Comparison of ENCODE assay signal across 8 cellular contexts in the genomic region with DNA sequence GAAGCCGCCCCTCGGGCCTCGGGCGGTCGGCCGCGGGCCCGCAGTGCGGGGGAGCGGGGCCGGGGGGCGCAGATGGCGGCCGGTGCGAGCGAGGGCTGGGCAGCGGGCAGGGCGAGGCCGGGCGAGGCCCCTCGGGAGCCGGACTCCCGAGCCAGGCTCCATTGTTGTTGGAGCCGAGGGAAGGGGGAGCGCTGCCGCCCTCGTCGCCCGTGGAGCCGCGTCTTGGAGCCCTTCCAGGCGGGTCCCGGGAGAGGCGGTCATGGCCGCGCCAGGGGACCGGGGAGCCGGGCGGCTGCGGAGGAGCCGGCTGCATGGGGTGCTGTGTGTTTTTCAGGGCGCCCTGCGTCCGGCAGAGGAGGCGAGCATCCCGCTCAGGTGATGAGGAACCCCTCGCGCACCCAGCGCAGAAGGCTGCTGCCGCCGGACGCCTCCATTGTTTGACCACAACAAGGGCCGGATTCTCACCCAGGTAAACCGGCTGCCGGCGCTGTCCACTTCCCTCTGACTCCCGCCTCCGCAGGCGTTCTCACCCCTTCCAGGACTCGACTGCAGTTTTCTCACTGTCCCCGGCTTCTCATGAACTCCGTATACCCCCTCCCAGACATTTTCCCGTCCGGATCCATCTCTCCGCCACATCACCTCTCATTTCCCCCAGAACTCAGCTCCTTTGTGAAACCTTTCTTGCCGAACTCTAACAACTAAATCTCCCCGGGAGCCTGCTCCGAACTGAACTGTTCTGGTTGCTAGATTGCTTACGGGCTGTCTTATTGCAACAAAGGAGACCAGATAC. TPM values are rescaled to one million over a fixed set of nuclear protein-coding genes. Genes with fewer than 3 reads are reported as not detected.
A peak's percentile ranks its signal among the peaks of the same experiment; 100 is the strongest.
DNase-seq lines count a peak whose midpoint lies in the region; ATAC-seq, FAIRE-seq and TF ChIP-seq lines count a peak whose summit lies in the region.

No MANE protein-coding gene starts in this region.

- TF ChIP-seq CTCF in C4-2B (conservative IDR thresholded peaks at IDR 0.05) (no peak), GM20000 (IDR thresholded peaks at IDR 0.05; ENCODE audit: extremely low read depth, missing control alignments) (no peak), IMR-90 (conservative IDR thresholded peaks at IDR 0.05; ENCODE audit: low read depth, low read length) (no peak), H1 (IDR thresholded peaks at IDR 0.05; ENCODE audit: control extremely low read depth in 1 of 3, insufficient read depth in 1 of 3, low read depth in 1 of 3, low read length in 3 of 3) (no peak), mucosa of descending colon (IDR thresholded peaks at IDR 0.05) (no peak), suprapubic skin (IDR thresholded peaks at IDR 0.05) (no peak)

- TF ChIP-seq RAD21 in IMR-90 (IDR thresholded peaks at IDR 0.05; ENCODE audit: low read length) (no peak; the same call in 1 of the 2 replicates), H1 (IDR thresholded peaks at IDR 0.05 in 1 of 2, conservative IDR thresholded peaks at IDR 0.05 in 1 of 2; ENCODE audit: low read depth in 2 of 2, low read length in 2 of 2) (no peak)

- no peak overlapping the region for H2AK5ac ChIP-seq in IMR-90 (ENCODE audit: low read depth, low read length)
- H2AK5ac ChIP-seq in H1 (ENCODE audit: low read depth, low read length): no peak overlapping the region

- H3K56ac ChIP-seq in IMR-90 (ENCODE audit: extremely low read depth, insufficient read depth, low read length) (no peak overlapping the region), H1 (replicated peaks; ENCODE audit: insufficient read length, low read depth, low read length) (no peak overlapping the region)

- no peaks in the 10 kb centered on the region for H3K79me2 ChIP-seq in H1 (ENCODE audit: control insufficient read depth in 1 of 2, insufficient read depth in 2 of 2, low read length in 2 of 2)

- H2BK5ac ChIP-seq in IMR-90 (ENCODE audit: low read depth, low read length, poor library complexity, severe bottlenecking): no peak overlapping the region
- H2BK5ac ChIP-seq in H1 (ENCODE audit: low read depth, low read length): no peak overlapping the region

- no peaks in the 10 kb centered on the region for H3K9me3 ChIP-seq in IMR-90 (ENCODE audit: control insufficient read depth, insufficient read depth, low read length)
- no peaks in the 10 kb centered on the region for H3K9me3 ChIP-seq in H1 (ENCODE audit: insufficient read depth in 2 of 2, low read depth in 1 of 2, low read length in 1 of 2)
- no peaks in the 10 kb centered on the region for H3K9me3 ChIP-seq in mucosa of descending colon
- H3K9me3 ChIP-seq in suprapubic skin: no peaks in the 10 kb centered on the region

- peaks cover 6% of the 10 kb centered on the region for H3K36me3 ChIP-seq in IMR-90 (ENCODE audit: control insufficient read depth, insufficient read depth, low read length)
- peaks cover 0 to 5% (median 2%) of the 10 kb centered on the region in 4 experiments; a peak in 3 of 8 replicates for H3K36me3 ChIP-seq in H1 (ENCODE audit: control insufficient read depth in 2 of 4, insufficient read depth in 4 of 4, low read length in 3 of 4)
- H3K36me3 ChIP-seq in mucosa of descending colon (ENCODE audit: low read depth): no peaks in the 10 kb centered on the region
- H3K36me3 ChIP-seq in suprapubic skin: peaks cover 3% of the 10 kb centered on the region

- peak; percentile 30 for DNase-seq in GM20000 (ENCODE audit: low spot score)
- peak; percentile 10 for DNase-seq in IMR-90
- peak; percentile 23 for DNase-seq in activated CD4-positive, alpha-beta T cell treated with anti-CD3 and anti-CD28 coated beads, Interleukin-2, amount 50 U/mL, for 1 hour
- DNase-seq in H1 (ENCODE audit: low read depth in 1 of 2, low spot score in 2 of 2): peak in 1 of 2 experiments; percentile 62
- DNase-seq in mucosa of descending colon: peak; percentile 63 to 71 (median 70)
- DNase-seq in suprapubic skin (ENCODE audit: low spot score in 2 of 2): peak; percentile 76 to 82
- no peak for DNase-seq in UCSD-AML1 (lab: John Stamatoyannopoulos, UW; ENCODE audit: unreplicated experiment)

- no peak overlapping the region for H2BK12ac ChIP-seq in H1 (ENCODE audit: low read depth, low read length)

- H3K4me1 ChIP-seq in IMR-90 (ENCODE audit: control insufficient read depth, insufficient read depth, low read length): peaks cover 4% of the 10 kb centered on the region
- H3K4me1 ChIP-seq in H1 (replicated peaks in 1 of 4; ENCODE audit: control insufficient read depth in 3 of 4, insufficient read depth in 4 of 4, low read length in 3 of 4): peaks cover 3 to 8% (median 5%) of the 10 kb centered on the region in 4 experiments; a peak in 6 of 7 replicates
- peaks cover 14% of the 10 kb centered on the region for H3K4me1 ChIP-seq in mucosa of descending colon (ENCODE audit: low read depth)
- H3K4me1 ChIP-seq in suprapubic skin: peaks cover 28% of the 10 kb centered on the region

- POLR2A ChIA-PET in IMR-90 (lab: Charles Lee; ENCODE audit: unreplicated experiment): no interaction called here
- POLR2A ChIA-PET in H1 (lab: Charles Lee; ENCODE audit: partially characterized antibody): interaction anchor here (1.1 to 1.5 kb wide), 4 partner anchors 9 to 261 kb away, joined by 3 to 5 read pairs (median 4); partner anchors contain the start of gene ATP6V0A2

- H3K9ac ChIP-seq in IMR-90 (ENCODE audit: low read depth, low read length) (peak overlapping the region; percentile 32), H1 (replicated peaks in 1 of 4; ENCODE audit: extremely low read depth in 1 of 4, low read depth in 3 of 4, low read length in 3 of 4) (peak overlapping the region; percentile 53 to 89 (median 68))

- no peak overlapping the region for H2BK20ac ChIP-seq in IMR-90 (ENCODE audit: low read depth, low read length)
- H2BK20ac ChIP-seq in H1 (ENCODE audit: low read length): no peak overlapping the region

- no peak overlapping the region for H3K18ac ChIP-seq in IMR-90 (ENCODE audit: low read depth, low read length)
- H3K18ac ChIP-seq in H1 (ENCODE audit: extremely low read depth, low read length): no peak overlapping the region

- no peaks in the 10 kb centered on the region for H3K9me1 ChIP-seq in IMR-90 (ENCODE audit: insufficient read depth, low read length)

- intact Hi-C loops in IMR-90 (cut with micrococcal nuclease) (loop anchor here (5.0 kb wide), 1 partner anchor 59 kb away; no protein-coding TSS in a partner anchor), mucosa of descending colon (cut with DNase I, micrococcal nuclease) (no loop called here)

- WGBS in IMR-90 (ENCODE audit: extremely low coverage in 2 of 2, insufficient read length in 1 of 2), 2 experiments: 0% methylated on average over 44 of the region's 69 CpGs; no CpG with 5 or more reads in 1 of the 2 experiments
- 5% methylated on average over 40 of the region's 69 CpGs; no CpG with 5 or more reads in 1 of the 2 experiments for WGBS in H1 (ENCODE audit: extremely low coverage in 1 of 2, insufficient coverage in 1 of 2, insufficient read length in 1 of 2, insufficient replicate concordance in 2 of 2, low coverage in 1 of 2, low lambda C conversion rate in 2 of 2, missing lambda C conversion rate in 1 of 2), 2 experiments
- 1% methylated on average over 48 of the region's 69 CpGs for WGBS in suprapubic skin

- H3K27me3 ChIP-seq in IMR-90 (ENCODE audit: control insufficient read depth, insufficient read depth, low read length) (no peaks in the 10 kb centered on the region), H1 (replicated peaks in 1 of 4; ENCODE audit: control insufficient read depth in 3 of 4, extremely low read depth in 1 of 4, insufficient read depth in 3 of 4, low read length in 3 of 4) (peaks cover 27 to 49% (median 42%) of the 10 kb centered on the region in 4 experiments), suprapubic skin (no peaks in the 10 kb centered on the region)

- peak overlapping the region; percentile 7 for H2AK9ac ChIP-seq in IMR-90 (replicated peaks; ENCODE audit: low read depth, low read length, poor library complexity)

- H2BK15ac ChIP-seq in IMR-90 (ENCODE audit: low read depth, low read length): no peak overlapping the region
- H2BK15ac ChIP-seq in H1 (ENCODE audit: low read length): no peak overlapping the region

- dilution Hi-C loops in IMR-90 (cut with HindIII; ENCODE audit: low sequenced_read_pairs, unreplicated experiment): no loop called here

- peak overlapping the region; percentile 94 for H3K4me3 ChIP-seq in IMR-90 (ENCODE audit: insufficient read depth, low read depth, low read length)
- peak overlapping the region; percentile 57 to 86 (median 70) for H3K4me3 ChIP-seq in H1 (ENCODE audit: extremely low read depth in 1 of 4, insufficient read depth in 2 of 4, low read depth in 3 of 4, low read length in 4 of 4)
- peak overlapping the region; percentile 83 for H3K4me3 ChIP-seq in mucosa of descending colon
- peak overlapping the region; percentile 97 for H3K4me3 ChIP-seq in suprapubic skin

- H2AFZ ChIP-seq in IMR-90 (replicated peaks; ENCODE audit: low read length, poor library complexity) (peak overlapping the region; percentile 91), H1 (ENCODE audit: low read length) (no peak overlapping the region)

- CTCF ChIA-PET in IMR-90 (lab: Yijun Ruan, JAX) (no interaction called here), H1 (lab: Charles Lee; ENCODE audit: partially characterized antibody) (interaction anchor here (0.6 to 1.0 kb wide), 2 partner anchors 10 to 116 kb away, joined by 3 read pairs; no protein-coding TSS in a partner anchor)

- no peak overlapping the region for H2BK120ac ChIP-seq in IMR-90 (ENCODE audit: low read depth, low read length)
- no peak overlapping the region for H2BK120ac ChIP-seq in H1 (replicated peaks; ENCODE audit: low read depth, low read length)

- H3K23ac ChIP-seq in IMR-90 (ENCODE audit: low read depth, low read length): peak overlapping the region; percentile 74
- H3K23ac ChIP-seq in H1 (ENCODE audit: insufficient read length): no peak overlapping the region

- no peak for TF ChIP-seq EP300 in H1 (IDR thresholded peaks at IDR 0.05; ENCODE audit: borderline replicate concordance in 1 of 2, low read depth in 2 of 2, low read length in 2 of 2)
- TF ChIP-seq EP300 in suprapubic skin (IDR thresholded peaks at IDR 0.05): no peak

- H4K8ac ChIP-seq in IMR-90 (ENCODE audit: low read depth in 2 of 2, low read length in 2 of 2) (peak overlapping the region in 1 of 2 experiments; percentile 17; a peak in 1 of 4 replicates), H1 (ENCODE audit: extremely low read depth, insufficient read depth, low read length) (peak overlapping the region; percentile 66; the same call in 1 of the 2 replicates)

- no peak for FAIRE-seq in H1 (lab: Jason Lieb, UNC)

- H3K14ac ChIP-seq in IMR-90 (replicated peaks; ENCODE audit: low read depth, low read length) (no peak overlapping the region), H1 (ENCODE audit: insufficient read length) (no peak overlapping the region)

- no peak; the same call in 1 of the 2 replicates for ATAC-seq in IMR-90 (ENCODE audit: low read depth)
- ATAC-seq in mucosa of descending colon: peak; percentile 4

- TF ChIP-seq POLR2A in IMR-90 (IDR thresholded peaks at IDR 0.05; ENCODE audit: low read depth, low read length): no peak
- TF ChIP-seq POLR2A in H1 (IDR thresholded peaks at IDR 0.05; ENCODE audit: control extremely low read depth in 1 of 2, low read depth in 2 of 2, low read length in 2 of 2): 0 out of 3 replicates have a peak, but pooled peaks of 1 of the 2 experiments have one; percentile 55
- no peak for TF ChIP-seq POLR2A in suprapubic skin (IDR thresholded peaks at IDR 0.05)

- peaks cover 5% of the 10 kb centered on the region; the same call in 1 of the 2 replicates for H3K23me2 ChIP-seq in H1 (ENCODE audit: low read depth, low read length)

- H4K20me1 ChIP-seq in IMR-90 (ENCODE audit: insufficient read depth, low read length) (peaks cover 2% of the 10 kb centered on the region; the same call in 1 of the 2 replicates), H1 (replicated peaks in 1 of 2; ENCODE audit: control insufficient read depth in 1 of 2, insufficient read depth in 2 of 2, low read length in 2 of 2) (peaks cover 23 to 31% of the 10 kb centered on the region in 2 experiments)

- peak overlapping the region; percentile 93 for H3K27ac ChIP-seq in C4-2B
- peak overlapping the region; percentile 7; the same call in 1 of the 2 replicates for H3K27ac ChIP-seq in IMR-90 (ENCODE audit: insufficient read depth, low read length)
- no peak overlapping the region; the same call in 1 of the 2 replicates for H3K27ac ChIP-seq in H1 (ENCODE audit: low read depth, low read length)
- H3K27ac ChIP-seq in suprapubic skin: peak overlapping the region; percentile 94

- in situ Hi-C loops in IMR-90 (cut with MboI; ENCODE audit: low sequenced_read_pairs): no loop called here

- H3K4ac ChIP-seq in IMR-90 (ENCODE audit: low read depth, low read length) (0 out of 2 replicates have a peak overlapping the region, but pooled peaks have one; percentile 31), H1 (replicated peaks; ENCODE audit: insufficient read length, low read depth, low read length) (no peak overlapping the region)

- no TSS peak for BruUV-seq in IMR-90 (replicated peaks; lab: Mats Ljungman, UMichigan)

- H4K5ac ChIP-seq in IMR-90 (ENCODE audit: low read depth, low read length) (no peak overlapping the region), H1 (ENCODE audit: insufficient read length, low read depth, low read length) (no peak overlapping the region)

- H3K4me2 ChIP-seq in IMR-90 (ENCODE audit: low read depth, low read length) (peak overlapping the region; percentile 91), H1 (ENCODE audit: insufficient read depth in 1 of 2, low read depth in 2 of 2, low read length in 2 of 2) (peak overlapping the region; percentile 82 to 83)

- no peak overlapping the region for H4K91ac ChIP-seq in IMR-90 (ENCODE audit: insufficient read depth, low read depth, low read length)
- peak overlapping the region; percentile 65 for H4K91ac ChIP-seq in H1 (replicated peaks; ENCODE audit: insufficient read length, low read length)

- H3K79me1 ChIP-seq in IMR-90 (ENCODE audit: low read depth in 1 of 2, low read length in 2 of 2) (peaks cover 11 to 42% of the 10 kb centered on the region in 2 experiments), H1 (ENCODE audit: low read depth, low read length) (no peaks in the 10 kb centered on the region)

RNA-seq across cellular contexts. Expression of gene ZNF664, which starts 0.7 kb away (rescaled TPM):
- 32.6 and 36.7 TPM in 2 replicates for total RNA-seq in IMR-90 (2012; rRNA removed)
- 24.6 and 29.9 TPM in 2 replicates for polyA plus RNA-seq in IMR-90 (2012; rRNA removed)
- 14.0 and 16.7 TPM in 2 replicates for polyA plus RNA-seq in IMR-90 (2012; cell fraction: cytosol; rRNA removed)
- polyA plus RNA-seq in IMR-90 (2012; cell fraction: nucleus; rRNA removed; ENCODE audit: low replicate concordance): 9.3 and 24.8 TPM in 2 replicates
- total RNA-seq in H1 (2021; fragmentation: NEBNext Ultra II Directional; extraction: Animal tissue kit (Norgen Biotek cat#: 25700)): 41.7 and 51.4 TPM in 2 replicates
- polyA plus RNA-seq in H1 (2011; rRNA removed): 16.0 and 22.8 TPM in 2 replicates
- 21.6 TPM for polyA plus RNA-seq in H1 (2011; cell fraction: cytosol; rRNA removed)
- polyA plus RNA-seq in H1 (2011; cell fraction: nucleus; rRNA removed): 19.3 TPM
- 26.3 to 38.9 TPM (median 30.5 TPM) in 4 replicates for polyA plus RNA-seq in H1 (2012, experiment 1 of 2)
- 4.1 TPM for polyA plus RNA-seq in H1 (2012, experiment 2 of 2)
- 26.2 TPM for polyA plus RNA-seq in H1 (2013, experiment 1 of 2)
- 25.3 TPM for polyA plus RNA-seq in H1 (2013, experiment 2 of 2)
- 23.2 and 39.2 TPM in 2 replicates for polyA minus RNA-seq in H1 (2011; rRNA and poly(A)+ RNA removed)
- polyA minus RNA-seq in H1 (2011; cell fraction: cytosol; rRNA and poly(A)+ RNA removed): 20.3 TPM
- 49.8 TPM for polyA minus RNA-seq in H1 (2011; cell fraction: nucleus; rRNA and poly(A)+ RNA removed)
- 100 to 1,000 TPM; 101 to 132 (median 101) TPM for total RNA-seq in mucosa of descending colon
- 10 to 100 TPM; 29.6 to 39.6 (median 32.8) TPM for total RNA-seq in suprapubic skin

RNA-seq across cellular contexts. Expression of gene CCDC92, which starts 1.1 kb away (rescaled TPM):
- total RNA-seq in IMR-90 (2012; rRNA removed): 5.7 and 8.1 TPM in 2 replicates
- polyA plus RNA-seq in IMR-90 (2012; rRNA removed): 55.5 and 61.1 TPM in 2 replicates
- polyA plus RNA-seq in IMR-90 (2012; cell fraction: cytosol; rRNA removed): 75.4 and 87.9 TPM in 2 replicates
- 91.3 and 94.1 TPM in 2 replicates for polyA plus RNA-seq in IMR-90 (2012; cell fraction: nucleus; rRNA removed; ENCODE audit: low replicate concordance)
- total RNA-seq in H1 (2021; fragmentation: NEBNext Ultra II Directional; extraction: Animal tissue kit (Norgen Biotek cat#: 25700)): 0.43 and 0.73 TPM in 2 replicates
- polyA plus RNA-seq in H1 (2011; rRNA removed): 0.51 and 0.83 TPM in 2 replicates
- 0.26 TPM for polyA plus RNA-seq in H1 (2011; cell fraction: cytosol; rRNA removed)
- polyA plus RNA-seq in H1 (2011; cell fraction: nucleus; rRNA removed): 0.98 TPM
- polyA plus RNA-seq in H1 (2012, experiment 1 of 2): 0.34 to 0.85 TPM (median 0.66 TPM) in 4 replicates
- polyA plus RNA-seq in H1 (2012, experiment 2 of 2): 0.39 TPM
- 0.24 TPM for polyA plus RNA-seq in H1 (2013, experiment 1 of 2)
- 0.33 TPM for polyA plus RNA-seq in H1 (2013, experiment 2 of 2)
- 0.20 and 0.63 TPM in 2 replicates for polyA minus RNA-seq in H1 (2011; rRNA and poly(A)+ RNA removed)
- not detected for polyA minus RNA-seq in H1 (2011; cell fraction: cytosol; rRNA and poly(A)+ RNA removed)
- polyA minus RNA-seq in H1 (2011; cell fraction: nucleus; rRNA and poly(A)+ RNA removed): 0.60 TPM
- 10 to 100 TPM; 17.7 to 47.2 (median 25.6) TPM for total RNA-seq in mucosa of descending colon
- 10 to 100 TPM in 2 of 4 donors, 1 to 10 TPM in 2; 6.5 to 17.1 (median 10.6) TPM for total RNA-seq in suprapubic skin
